ENCODE assay signal across 9 cellular contexts in genomic region chr7:1432411-1433082, GRCh38. TPM values are rescaled to one million over a fixed set of nuclear protein-coding genes. Genes with fewer than 3 reads are reported as not detected.
A peak's percentile ranks its signal among the peaks of the same experiment; 100 is the strongest.
DNase-seq lines count a peak whose midpoint lies in the region; ATAC-seq and TF ChIP-seq lines count a peak whose summit lies in the region.
"Had no signal": no experiment of that assay in that cellular context is flagged by ENCODE, and none has a peak within 500 bp of the region (broad histone marks: within the 10 kb centered on the region; RNA-seq: fewer than 3 reads in every experiment).

No MANE protein-coding gene starts in this region.

- WGBS in tibial nerve, 2 donors = 19 to 30% methylated on average over 22 to 23 of the region's 30 CpGs

- peaks cover 2% of the 10 kb centered on the region for H3K4me1 Mint-ChIP-seq in activated T-helper 2 cell treated with anti-CD3 and anti-CD28 coated beads, Interferon-gamma antibody, Interleukin-2, Interleukin-4, amounts not matched to agents 10 μg/mL and 5 μg/mL and 100 μg/mL, durations not matched to agents 14 hours and 24 hours and 36 hours (ENCODE audit: low read depth)
- peaks cover 6% of the 10 kb centered on the region for H3K4me1 Mint-ChIP-seq in osteocyte (ENCODE audit: unreplicated experiment)

- H3K4me3 ChIP-seq in tibial nerve = no peak overlapping the region

- in situ Hi-C loops in Caki2 (cut with HindIII; ENCODE audit: low pct_unique_long_range_greater_than_20kb, low sequenced_read_pairs) = no loop called here

- no peak overlapping the region for H3K27ac ChIP-seq in tibial nerve

- ATAC-seq in HG03159 (IDR thresholded peaks at IDR 0.05; ENCODE audit: unreplicated experiment) (peak; percentile 60), HG02970 (IDR thresholded peaks at IDR 0.05; ENCODE audit: low FRiP score, unreplicated experiment) (no peak)

- TF ChIP-seq CTCF in osteocyte (IDR thresholded peaks at IDR 0.05) (peak; percentile 96), tibial nerve (IDR thresholded peaks at IDR 0.05) (peak; percentile 94 to 97 (median 96))

- H3K27me3 ChIP-seq in tibial nerve = peaks cover 0 to 29% of the 10 kb centered on the region in 2 donors

- peaks cover 0 to 40% (median 2%) of the 10 kb centered on the region in 4 donors for H3K4me1 ChIP-seq in tibial nerve

- TF ChIP-seq POLR2A in tibial nerve (IDR thresholded peaks at IDR 0.05) = no peak

- H3K36me3 ChIP-seq in tibial nerve = peaks cover 0 to 36% (median 0%) of the 10 kb centered on the region in 3 donors

- no peak for TF ChIP-seq EP300 in tibial nerve (IDR thresholded peaks at IDR 0.05)

- no peak overlapping the region for H3K27ac Mint-ChIP-seq in activated T-helper 2 cell treated with anti-CD3 and anti-CD28 coated beads, Interferon-gamma antibody, Interleukin-2, Interleukin-4, amounts not matched to agents 10 μg/mL and 5 μg/mL and 100 μg/mL, durations not matched to agents 14 hours and 24 hours and 36 hours
- H3K27ac Mint-ChIP-seq in osteocyte (ENCODE audit: unreplicated experiment) = peak overlapping the region; percentile 15
- H3K27ac Mint-ChIP-seq: T-helper 1 cell treated with Interleukin-12 subunit alpha and Interleukin-12 subunit beta and Interleukin-4 antibody, amounts not matched to agents 30 μg/mL and 1 μg/mL, for 36 hours had no signal

- no peak overlapping the region for H3K4me3 Mint-ChIP-seq in activated T-helper 2 cell treated with anti-CD3 and anti-CD28 coated beads, Interferon-gamma antibody, Interleukin-2, Interleukin-4, amounts not matched to agents 10 μg/mL and 5 μg/mL and 100 μg/mL, durations not matched to agents 14 hours and 24 hours and 36 hours (ENCODE audit: low read depth)
- no peak overlapping the region for H3K4me3 Mint-ChIP-seq in osteocyte (ENCODE audit: unreplicated experiment)
- H3K4me3 Mint-ChIP-seq: T-helper 1 cell treated with Interleukin-12 subunit alpha and Interleukin-12 subunit beta and Interleukin-4 antibody, amounts not matched to agents 30 μg/mL and 1 μg/mL, for 36 hours had no signal

- H3K9me3 ChIP-seq in tibial nerve = no peaks in the 10 kb centered on the region

- H3K27me3 Mint-ChIP-seq in activated T-helper 2 cell treated with anti-CD3 and anti-CD28 coated beads, Interferon-gamma antibody, Interleukin-2, Interleukin-4, amounts not matched to agents 10 μg/mL and 5 μg/mL and 100 μg/mL, durations not matched to agents 14 hours and 24 hours and 36 hours (ENCODE audit: low read depth) = peaks cover 2% of the 10 kb centered on the region
- H3K27me3 Mint-ChIP-seq in osteocyte (ENCODE audit: unreplicated experiment) = no peaks in the 10 kb centered on the region

- intact Hi-C loops in activated T-helper 2 cell treated with anti-CD3 and anti-CD28 coated beads, Interferon-gamma antibody, Interleukin-2, Interleukin-4, amounts not matched to agents 10 μg/mL and 5 μg/mL and 100 μg/mL, durations not matched to agents 14 hours and 24 hours and 36 hours (cut with micrococcal nuclease) = loop anchor here (1.0 kb wide), 1 partner anchor 19 kb away; no protein-coding TSS in a partner anchor

- H3K9me3 Mint-ChIP-seq in activated T-helper 2 cell treated with anti-CD3 and anti-CD28 coated beads, Interferon-gamma antibody, Interleukin-2, Interleukin-4, amounts not matched to agents 10 μg/mL and 5 μg/mL and 100 μg/mL, durations not matched to agents 14 hours and 24 hours and 36 hours = no peaks in the 10 kb centered on the region
- H3K9me3 Mint-ChIP-seq in osteocyte (ENCODE audit: unreplicated experiment) = no peaks in the 10 kb centered on the region
- H3K9me3 Mint-ChIP-seq: T-helper 1 cell treated with Interleukin-12 subunit alpha and Interleukin-12 subunit beta and Interleukin-4 antibody, amounts not matched to agents 30 μg/mL and 1 μg/mL, for 36 hours had no signal

- DNase-seq in Caki2 (ENCODE audit: low read depth) = peak; percentile 40
- peak; percentile 37 for DNase-seq in RKO (ENCODE audit: low spot score)
- peak; percentile 51 for DNase-seq in activated T-helper 2 cell treated with anti-CD3 and anti-CD28 coated beads, Interferon-gamma antibody, Interleukin-2, Interleukin-4, amounts not matched to agents 10 μg/mL and 5 μg/mL and 100 μg/mL, durations not matched to agents 14 hours and 24 hours and 36 hours (ENCODE audit: low spot score)
- DNase-seq in fibroblast of the conjunctiva (ENCODE audit: low read depth) = peak; percentile 14
- peak; percentile 93 for DNase-seq in osteocyte (ENCODE audit: extremely low spot score, unreplicated experiment)
- DNase-seq in tibial nerve (ENCODE audit: low spot score in 2 of 2) = peak; percentile 61 to 81

- H3K36me3 Mint-ChIP-seq in activated T-helper 2 cell treated with anti-CD3 and anti-CD28 coated beads, Interferon-gamma antibody, Interleukin-2, Interleukin-4, amounts not matched to agents 10 μg/mL and 5 μg/mL and 100 μg/mL, durations not matched to agents 14 hours and 24 hours and 36 hours (ENCODE audit: low read depth) = no peaks in the 10 kb centered on the region
- H3K36me3 Mint-ChIP-seq in osteocyte (ENCODE audit: unreplicated experiment) = no peaks in the 10 kb centered on the region

RNA-seq across cellular contexts. Expression of gene MICALL2, which starts 26.7 kb away (rescaled TPM):
- total RNA-seq in Caki2 (2014; rRNA removed; shearing (Covaris generic); ENCODE audit: low replicate concordance) = 8.8 and 13.5 TPM in 2 replicates
- total RNA-seq in activated T-helper 2 cell treated with anti-CD3 and anti-CD28 coated beads, Interferon-gamma antibody, Interleukin-2, Interleukin-4, amounts not matched to agents 10 μg/mL and 5 μg/mL and 100 μg/mL, durations not matched to agents 14 hours and 24 hours and 36 hours = 2.1 TPM in 2 replicates
- total RNA-seq in osteocyte (55.9 and 63.1 TPM in 2 replicates), tibial nerve (100 to 1,000 TPM in 2 of 4 donors, 10 to 100 TPM in 2; 67.6 to 153 (median 104) TPM)

Comparison
In these comparisons a context has a peak if more than half of its experiments do, and no peak if none do; other contexts are left out.
1. DNase-seq: peak in every context shown above with its lines; median percentile 93 in osteocyte; 71 in tibial nerve; 51 in activated T-helper 2 cell treated with anti-CD3 and anti-CD28 coated beads, Interferon-gamma antibody, Interleukin-2, Interleukin-4, amounts not matched to agents 10 μg/mL and 5 μg/mL and 100 μg/mL, durations not matched to agents 14 hours and 24 hours and 36 hours; 40 in Caki2; 37 in RKO; 14 in fibroblast of the conjunctiva.